ENCODE assay signal across 23 cellular contexts in genomic region chr10:45199380-45199740, GRCh38.
"Had no signal": no experiment of that assay in that cellular context is flagged by ENCODE, and none has a peak within 500 bp of the region (broad histone marks: within the 10 kb centered on the region; RNA-seq: fewer than 3 reads in every experiment).

No MANE protein-coding gene starts in this region.

- H3K36me3 ChIP-seq: brain microvascular endothelial cell, MG63 had no signal

- H3K9me3 Mint-ChIP-seq: activated CD4-positive, alpha-beta memory T cell treated with anti-CD3 and anti-CD28 coated beads, Interleukin-2, amount 10 ng/mL, durations not matched to agents 7 days and 5 days; activated naive CD4-positive, alpha-beta T cell treated with anti-CD3 and anti-CD28 coated beads, Interleukin-2, amount 10 ng/mL, durations not matched to agents 7 days and 5 days; activated naive CD8-positive, alpha-beta T cell treated with anti-CD3 and anti-CD28 coated beads for 36 hours; activated T-cell treated with anti-CD3 and anti-CD28 coated beads, Interleukin-2, amount 50 U/mL, for 72 hours; activated T-helper 2 cell treated with anti-CD3 and anti-CD28 coated beads, Interferon-gamma antibody, Interleukin-2, Interleukin-4, amounts not matched to agents 10 μg/mL and 5 μg/mL and 100 μg/mL, durations not matched to agents 14 hours and 24 hours and 36 hours had no signal

- H3K4me3 Mint-ChIP-seq: activated CD4-positive, alpha-beta memory T cell treated with anti-CD3 and anti-CD28 coated beads, Interleukin-2, amount 10 ng/mL, durations not matched to agents 7 days and 5 days; activated CD4-positive, alpha-beta T cell treated with anti-CD3 and anti-CD28 coated beads for 36 hours; activated naive CD4-positive, alpha-beta T cell treated with anti-CD3 and anti-CD28 coated beads, Interleukin-2, amount 10 ng/mL, durations not matched to agents 7 days and 5 days; activated naive CD8-positive, alpha-beta T cell treated with anti-CD3 and anti-CD28 coated beads for 36 hours; activated T-cell treated with anti-CD3 and anti-CD28 coated beads, Interleukin-2, amount 50 U/mL, for 72 hours had no signal

- DNase-seq: activated CD4-positive, alpha-beta memory T cell treated with anti-CD3 and anti-CD28 coated beads, Interleukin-2, amount 10 ng/mL, durations not matched to agents 7 days and 5 days; activated CD4-positive, alpha-beta T cell treated with anti-CD3 and anti-CD28 coated beads for 36 hours; activated CD4-positive, alpha-beta T cell treated with anti-CD3 and anti-CD28 coated beads, Interleukin-2, amount 50 U/mL, for 1 hour; activated gamma-delta T cell treated with Interleukin-2 at 50 U/mL for 16 hours; activated naive CD4-positive, alpha-beta T cell treated with anti-CD3 and anti-CD28 coated beads, Interleukin-2, amount 10 ng/mL, durations not matched to agents 7 days and 5 days; activated naive CD8-positive, alpha-beta T cell treated with anti-CD3 and anti-CD28 coated beads for 36 hours; activated T-cell treated with anti-CD3 and anti-CD28 coated beads for 4 hours; activated T-cell treated with anti-CD3 and anti-CD28 coated beads, Interleukin-2, amount 50 U/mL, for 72 hours; brain microvascular endothelial cell; caudate nucleus; MG63; NCI-H1105; NCI-H1436; NCI-H1694 treated with DMSO at 0.1 percent for 48 hours; NCI-H2029 treated with DMSO at 0.1 percent for 48 hours; NCI-H345; NCI-H510A; NCI-H526 treated with DMSO at 0.1 percent for 48 hours; T-helper 1 cell had no signal

- H3K4me1 Mint-ChIP-seq: activated CD4-positive, alpha-beta memory T cell treated with anti-CD3 and anti-CD28 coated beads, Interleukin-2, amount 10 ng/mL, durations not matched to agents 7 days and 5 days; activated CD4-positive, alpha-beta T cell treated with anti-CD3 and anti-CD28 coated beads for 36 hours; activated naive CD4-positive, alpha-beta T cell treated with anti-CD3 and anti-CD28 coated beads, Interleukin-2, amount 10 ng/mL, durations not matched to agents 7 days and 5 days; activated naive CD8-positive, alpha-beta T cell treated with anti-CD3 and anti-CD28 coated beads for 36 hours had no signal

- H3K36me3 Mint-ChIP-seq: activated naive CD4-positive, alpha-beta T cell treated with anti-CD3 and anti-CD28 coated beads, Interleukin-2, amount 10 ng/mL, durations not matched to agents 7 days and 5 days; activated naive CD8-positive, alpha-beta T cell treated with anti-CD3 and anti-CD28 coated beads for 36 hours had no signal

- H3K4me3 ChIP-seq: MG63, SK-N-MC had no signal

- H3K9me3 ChIP-seq: MG63 had no signal

- H3K27ac Mint-ChIP-seq: activated CD4-positive, alpha-beta memory T cell treated with anti-CD3 and anti-CD28 coated beads, Interleukin-2, amount 10 ng/mL, durations not matched to agents 7 days and 5 days; activated CD4-positive, alpha-beta T cell treated with anti-CD3 and anti-CD28 coated beads for 36 hours; activated naive CD4-positive, alpha-beta T cell treated with anti-CD3 and anti-CD28 coated beads, Interleukin-2, amount 10 ng/mL, durations not matched to agents 7 days and 5 days; activated naive CD8-positive, alpha-beta T cell treated with anti-CD3 and anti-CD28 coated beads for 36 hours; activated T-cell treated with anti-CD3 and anti-CD28 coated beads, Interleukin-2, amount 50 U/mL, for 72 hours; activated T-helper 2 cell treated with anti-CD3 and anti-CD28 coated beads, Interferon-gamma antibody, Interleukin-2, Interleukin-4, amounts not matched to agents 10 μg/mL and 5 μg/mL and 100 μg/mL, durations not matched to agents 14 hours and 24 hours and 36 hours had no signal

- H3K27ac ChIP-seq: brain microvascular endothelial cell, KMS-11, SK-N-MC, VCaP had no signal

- H3K27me3 Mint-ChIP-seq: activated CD4-positive, alpha-beta T cell treated with anti-CD3 and anti-CD28 coated beads for 36 hours; activated naive CD4-positive, alpha-beta T cell treated with anti-CD3 and anti-CD28 coated beads, Interleukin-2, amount 10 ng/mL, durations not matched to agents 7 days and 5 days had no signal

- H3K27me3 ChIP-seq: brain microvascular endothelial cell had no signal
